ENCODE assay signal across 28 cellular contexts in the genomic region with DNA sequence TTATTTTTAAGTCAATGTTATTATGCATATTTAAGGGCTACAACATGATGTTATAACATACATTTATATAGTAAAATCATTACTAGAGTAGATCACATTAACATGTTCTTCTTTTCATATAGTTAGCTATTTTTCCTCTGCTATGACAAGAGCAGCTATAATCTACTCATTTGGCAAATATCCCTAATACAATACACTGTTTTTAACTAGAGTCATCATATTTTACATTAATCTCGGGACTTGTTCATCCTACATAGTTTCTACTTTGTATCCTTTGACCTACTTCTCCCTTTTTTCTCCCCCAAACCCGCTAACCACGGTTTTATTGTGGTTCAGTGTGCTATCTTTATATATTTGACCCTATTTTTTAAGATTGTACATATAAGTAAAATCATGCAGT.
"Had no signal": no experiment of that assay in that cellular context is flagged by ENCODE, and none has a peak within 500 bp of the region (broad histone marks: within the 10 kb centered on the region; RNA-seq: fewer than 3 reads in every experiment).

No MANE protein-coding gene starts in this region.

- ATAC-seq: effector memory CD8-positive, alpha-beta T cell; esophagus mucosa; foreskin keratinocyte; gastrocnemius medialis; gastroesophageal sphincter; heart left ventricle; heart right ventricle had no signal

- FAIRE-seq: colon, endometrium, endothelial cell of umbilical vein, frontal cortex had no signal

- H3K27ac ChIP-seq: colonic mucosa, coronary artery, dorsolateral prefrontal cortex, epithelial cell of prostate, esophagus muscularis mucosa, esophagus squamous epithelium, foreskin keratinocyte, gastrocnemius medialis, gastroesophageal sphincter, heart left ventricle, heart right ventricle had no signal

- H3K9me3 ChIP-seq: colonic mucosa, esophagus muscularis mucosa, esophagus squamous epithelium, gastrocnemius medialis, gastroesophageal sphincter, heart right ventricle had no signal

- H3K4me3 ChIP-seq: colonic mucosa, coronary artery, dorsolateral prefrontal cortex, esophagus muscularis mucosa, esophagus squamous epithelium, gastrocnemius medialis, gastroesophageal sphincter, heart left ventricle, heart right ventricle had no signal

- DNase-seq: colonic mucosa; cortex of kidney; dermis blood vessel endothelial cell; dorsolateral prefrontal cortex; effector CD4-positive, alpha-beta T cell; effector CD8-positive, alpha-beta T cell; effector memory CD4-positive, alpha-beta T cell; effector memory CD8-positive, alpha-beta T cell; endodermal cell; erythroblast; esophagus squamous epithelium; foreskin fibroblast; foreskin keratinocyte; foreskin melanocyte; gastrocnemius medialis; glutamatergic neuron; head of caudate nucleus; heart left ventricle; heart right ventricle had no signal

- H3K4me1 ChIP-seq: colonic mucosa, esophagus muscularis mucosa, gastrocnemius medialis, gastroesophageal sphincter, heart left ventricle, heart right ventricle had no signal

- H3K36me3 ChIP-seq: colonic mucosa, esophagus muscularis mucosa, esophagus squamous epithelium, gastrocnemius medialis, gastroesophageal sphincter, heart left ventricle, heart right ventricle had no signal

- H3K27me3 ChIP-seq: colonic mucosa, esophagus muscularis mucosa, esophagus squamous epithelium, foreskin keratinocyte, gastrocnemius medialis, gastroesophageal sphincter, heart left ventricle, heart right ventricle had no signal
